1 cellular context compared by ENCODE assay signal in genomic region chr1:43835141-43836021, GRCh38.
A peak's percentile ranks its signal among the peaks of the same experiment; 100 is the strongest.
TF ChIP-seq lines count a peak whose summit lies in the region.

No MANE protein-coding gene starts in this region.

TF ChIP-seq in IMR-90, 13 proteins besides CTCF, POLR2A, EP300 and RAD21 (continued from another document):
- TF ChIP-seq USF2 (IDR thresholded peaks at IDR 0.05; ENCODE audit: low read depth, low read length) (no peak), FOS (IDR thresholded peaks at IDR 0.05; ENCODE audit: low read depth, low read length) (peak; percentile 57; the same call in 1 of the 2 replicates)
